ENCODE assay signal across 8 cellular contexts in genomic region chr4:81069706-81070331, GRCh38. TPM values are rescaled to one million over a fixed set of nuclear protein-coding genes. Genes with fewer than 3 reads are reported as not detected.
DNase-seq lines count a peak whose midpoint lies in the region; ATAC-seq and TF ChIP-seq lines count a peak whose summit lies in the region.

No MANE protein-coding gene starts in this region.

- H3K4me3 ChIP-seq in neural cell (ENCODE audit: low read length) (no peak overlapping the region), suprapubic skin (no peak overlapping the region)

- DNase-seq in ELF-1 (ENCODE audit: low read depth, low spot score) (peak; percentile 85), KBM-7 (peak; percentile 66), OCI-M1 (lab: John Stamatoyannopoulos, UW) (peak; percentile 88), activated T-cell treated with anti-CD3 and anti-CD28 coated beads for 4 hours (peak; percentile 43), fibroblast of gingiva (ENCODE audit: low read depth) (peak; percentile 81), suprapubic skin (ENCODE audit: low spot score in 2 of 2) (peak; percentile 73 to 81)

- ATAC-seq in GM21786 (IDR thresholded peaks at IDR 0.05; ENCODE audit: unreplicated experiment), result peak; percentile 99

- H3F3A ChIP-seq in neural cell (ENCODE audit: insufficient read depth, low read length, poor library complexity, severe bottlenecking), result no peaks in the 10 kb centered on the region

- TF ChIP-seq EP300 in neural cell (conservative IDR thresholded peaks at IDR 0.05; ENCODE audit: poor library complexity, severe bottlenecking) (no peak), suprapubic skin (IDR thresholded peaks at IDR 0.05) (no peak)

- in situ Hi-C loops in KBM-7 (cut with MboI; ENCODE audit: low pct_unique_long_range_greater_than_20kb, low sequenced_read_pairs), result no loop called here

- H3K36me3 ChIP-seq in neural cell (ENCODE audit: insufficient read depth, low read length) (no peaks in the 10 kb centered on the region), suprapubic skin (no peaks in the 10 kb centered on the region)

- H3K9ac ChIP-seq in neural cell (ENCODE audit: low read length), result no peak overlapping the region

- H3K4me2 ChIP-seq in neural cell (ENCODE audit: low read length), result no peak overlapping the region

- peak; percentile 94 for TF ChIP-seq CTCF in neural cell (IDR thresholded peaks at IDR 0.05; ENCODE audit: poor library complexity, severe bottlenecking)
- TF ChIP-seq CTCF in suprapubic skin (IDR thresholded peaks at IDR 0.05), result peak; percentile 44 to 90

- no peak for TF ChIP-seq POLR2A in suprapubic skin (IDR thresholded peaks at IDR 0.05)

- no peak overlapping the region for H2AFZ ChIP-seq in neural cell (ENCODE audit: low read depth, low read length)

- H4K20me1 ChIP-seq in neural cell (ENCODE audit: insufficient read depth), result no peaks in the 10 kb centered on the region

- H3K9me3 ChIP-seq in neural cell (ENCODE audit: low read length) (no peaks in the 10 kb centered on the region), suprapubic skin (no peaks in the 10 kb centered on the region)

- H3K27me3 ChIP-seq in neural cell (ENCODE audit: insufficient read depth, low read depth, low read length) (no peaks in the 10 kb centered on the region), suprapubic skin (no peaks in the 10 kb centered on the region)

- WGBS in suprapubic skin, result 10% methylated on average over 6 of the region's 6 CpGs

- no peaks in the 10 kb centered on the region for H3K9me2 ChIP-seq in neural cell (ENCODE audit: insufficient read depth, low read length)

- TF ChIP-seq RAD21 in neural cell (conservative IDR thresholded peaks at IDR 0.05), result peak; percentile 92

- H3K27ac ChIP-seq in neural cell (ENCODE audit: low read length) (no peak overlapping the region), suprapubic skin (no peak overlapping the region)

- H3K4me1 ChIP-seq in suprapubic skin, result no peaks in the 10 kb centered on the region

- no peaks in the 10 kb centered on the region for H3K79me2 ChIP-seq in neural cell (replicated peaks; ENCODE audit: insufficient read depth, low read length)

TF ChIP-seq in neural cell, 6 proteins besides CTCF, POLR2A, EP300 and RAD21:
- peak; percentile 94 for TF ChIP-seq SMC3 (conservative IDR thresholded peaks at IDR 0.05; ENCODE audit: poor library complexity)
- TF ChIP-seq POLR2AphosphoS5 (IDR thresholded peaks at IDR 0.05), result no peak
- no peak for TF ChIP-seq REST (IDR thresholded peaks at IDR 0.05; ENCODE audit: borderline replicate concordance)

RNA-seq across cellular contexts. Expression of gene BMP3, which starts 39.3 kb away (rescaled TPM):
- 1.5 and 2.7 TPM in 2 replicates for polyA plus RNA-seq in neural cell
- polyA minus RNA-seq in neural cell, result 5.4 and 5.8 TPM in 2 replicates
- 1 to 10 TPM in 2 of 4 donors, under 1 TPM in 2; 0.70 to 1.7 (median 1.1) TPM for total RNA-seq in suprapubic skin
